In genomic region chr11:72736452-72737069, GRCh38 we compare ENCODE assay signal across 7 cellular contexts. TPM values are rescaled to one million over a fixed set of nuclear protein-coding genes. Genes with fewer than 3 reads are reported as not detected.
DNase-seq lines count a peak whose midpoint lies in the region; ATAC-seq, FAIRE-seq and TF ChIP-seq lines count a peak whose summit lies in the region.

No MANE protein-coding gene starts in this region.

- no peak overlapping the region for H3K4me3 ChIP-seq in IMR-90 (ENCODE audit: insufficient read depth, low read depth, low read length)

- H3K4ac ChIP-seq in IMR-90 (ENCODE audit: low read depth, low read length) = peak overlapping the region; percentile 62

- H4K5ac ChIP-seq in IMR-90 (ENCODE audit: low read depth, low read length) = peak overlapping the region; percentile 21; the same call in 1 of the 2 replicates

- ATAC-seq in IMR-90 (ENCODE audit: low read depth) = peak; percentile 54
- peak; percentile 95 for ATAC-seq in central memory CD8-positive, alpha-beta T cell (replicated peaks; ENCODE audit: extremely low read depth, poor library complexity, severe bottlenecking)

- no TSS peak for BruUV-seq in IMR-90 (replicated peaks; lab: Mats Ljungman, UMichigan)

- H4K91ac ChIP-seq in IMR-90 (ENCODE audit: insufficient read depth, low read depth, low read length) = peak overlapping the region; percentile 41

- H2BK15ac ChIP-seq in IMR-90 (ENCODE audit: low read depth, low read length) = peak overlapping the region; percentile 41; the same call in 2 of the 3 replicates

- POLR2A ChIA-PET in IMR-90 (lab: Charles Lee; ENCODE audit: unreplicated experiment) = interaction anchor here (0.6 kb wide), 3 partner anchors 74 to 377 kb away, joined by 3 to 7 read pairs (median 5); no protein-coding TSS in a partner anchor
- POLR2A ChIA-PET in HEK293T (lab: Yijun Ruan, JAX) = interaction anchor here (1.4 kb wide), 1 partner anchor 58 kb away, joined by 3 read pairs; no protein-coding TSS in a partner anchor

- in situ Hi-C loops in IMR-90 (cut with MboI; ENCODE audit: low sequenced_read_pairs) = no loop called here

- no peaks in the 10 kb centered on the region for H3K27me3 ChIP-seq in IMR-90 (ENCODE audit: control insufficient read depth, insufficient read depth, low read length)

- peaks cover 27% of the 10 kb centered on the region for H3K4me1 ChIP-seq in IMR-90 (ENCODE audit: control insufficient read depth, insufficient read depth, low read length)

- no peaks in the 10 kb centered on the region for H3K36me3 ChIP-seq in IMR-90 (ENCODE audit: control insufficient read depth, insufficient read depth, low read length)

- no peak for FAIRE-seq in D721Med (lab: Jason Lieb, UNC)

- TF ChIP-seq CTCF in IMR-90 (conservative IDR thresholded peaks at IDR 0.05; ENCODE audit: low read depth, low read length) (no peak), D721Med (IDR thresholded peaks at IDR 0.05; ENCODE audit: insufficient read depth, missing control alignments) (no peak)

- no peak overlapping the region for H3K56ac ChIP-seq in IMR-90 (ENCODE audit: extremely low read depth, insufficient read depth, low read length)

- dilution Hi-C loops in IMR-90 (cut with HindIII; ENCODE audit: low sequenced_read_pairs, unreplicated experiment) = no loop called here

- intact Hi-C loops in IMR-90 (cut with micrococcal nuclease) = no loop called here

- peaks cover 69% of the 10 kb centered on the region for H3K4me1 Mint-ChIP-seq in central memory CD8-positive, alpha-beta T cell

- H2AFZ ChIP-seq in IMR-90 (replicated peaks; ENCODE audit: low read length, poor library complexity) = peak overlapping the region; percentile 78

- peak overlapping the region; percentile 9; the same call in 1 of the 2 replicates for H3K4me2 ChIP-seq in IMR-90 (ENCODE audit: low read depth, low read length)

- peak overlapping the region; percentile 98 for H3K27ac Mint-ChIP-seq in central memory CD8-positive, alpha-beta T cell (ENCODE audit: low read depth)

- peaks cover 8% of the 10 kb centered on the region for H3K36me3 Mint-ChIP-seq in central memory CD8-positive, alpha-beta T cell (ENCODE audit: insufficient read depth)

- H2AK5ac ChIP-seq in IMR-90 (ENCODE audit: low read depth, low read length) = peak overlapping the region; percentile 71

- peak overlapping the region; percentile 12 to 64 for H4K8ac ChIP-seq in IMR-90 (ENCODE audit: low read depth in 2 of 2, low read length in 2 of 2)

- peaks cover 5% of the 10 kb centered on the region; the same call in 1 of the 2 replicates for H4K20me1 ChIP-seq in IMR-90 (ENCODE audit: insufficient read depth, low read length)

- H2BK120ac ChIP-seq in IMR-90 (ENCODE audit: low read depth, low read length) = peak overlapping the region; percentile 59

- no peak for TF ChIP-seq RAD21 in IMR-90 (IDR thresholded peaks at IDR 0.05; ENCODE audit: low read length)

- H3K23ac ChIP-seq in IMR-90 (ENCODE audit: low read depth, low read length) = peak overlapping the region; percentile 31; the same call in 1 of the 2 replicates

- H2BK20ac ChIP-seq in IMR-90 (ENCODE audit: low read depth, low read length) = peak overlapping the region; percentile 74; the same call in 1 of the 2 replicates

- H3K27ac ChIP-seq in IMR-90 (ENCODE audit: insufficient read depth, low read length) = peak overlapping the region; percentile 26

- H3K27me3 Mint-ChIP-seq in central memory CD8-positive, alpha-beta T cell = no peaks in the 10 kb centered on the region

- H3K18ac ChIP-seq in IMR-90 (ENCODE audit: low read depth, low read length) = peak overlapping the region; percentile 30; the same call in 1 of the 2 replicates

- WGBS in IMR-90 (ENCODE audit: extremely low coverage in 2 of 2, insufficient read length in 1 of 2), 2 experiments = 40% methylated on average over 1 of the region's 5 CpGs; no CpG with 5 or more reads in 1 of the 2 experiments

- peak overlapping the region; percentile 58 for H3K4me3 Mint-ChIP-seq in central memory CD8-positive, alpha-beta T cell

- no peaks in the 10 kb centered on the region for H3K9me3 Mint-ChIP-seq in central memory CD8-positive, alpha-beta T cell

- CTCF ChIA-PET in IMR-90 (lab: Yijun Ruan, JAX) = no interaction called here
- CTCF ChIA-PET in HEK293T (lab: Yijun Ruan, JAX) = interaction anchor here (0.6 to 2.0 kb wide), 2 partner anchors 11 to 77 kb away, joined by 3 to 7 read pairs; no protein-coding TSS in a partner anchor

- H3K9me1 ChIP-seq in IMR-90 (ENCODE audit: insufficient read depth, low read length) = peaks cover 41% of the 10 kb centered on the region

- H3K79me1 ChIP-seq in IMR-90 (ENCODE audit: low read depth in 1 of 2, low read length in 2 of 2) = peaks cover 33 to 86% of the 10 kb centered on the region in 2 experiments

- H3K9me3 ChIP-seq in IMR-90 (ENCODE audit: control insufficient read depth, insufficient read depth, low read length) = no peaks in the 10 kb centered on the region

- DNase-seq in IMR-90 (peak; percentile 77), mucosa of gallbladder (ENCODE audit: low spot score) (peak; percentile 65), D721Med (ENCODE audit: insufficient read length, low spot score) (no peak), HEK293T (ENCODE audit: extremely low spot score) (no peak)
- peak; percentile 15 for DNase-seq in activated CD4-positive, CD25-positive, alpha-beta regulatory T cell treated with anti-CD3 and anti-CD28 coated beads, Interleukin-2, amount 50 U/mL, for 16 hours (ENCODE audit: low read depth, low spot score)
- peak; percentile 61 to 86 for DNase-seq in central memory CD8-positive, alpha-beta T cell (ENCODE audit: low spot score in 2 of 2)
- DNase-seq in stimulated activated naive CD4-positive, alpha-beta T cell treated with Interleukin-2 at 50 U/mL for 16 hours (lab: John Stamatoyannopoulos, UW) = peak; percentile 37

- H3K14ac ChIP-seq in IMR-90 (replicated peaks; ENCODE audit: low read depth, low read length) = peak overlapping the region; percentile 64

- H2AK9ac ChIP-seq in IMR-90 (replicated peaks; ENCODE audit: low read depth, low read length, poor library complexity) = peak overlapping the region; percentile 5

- no peak for TF ChIP-seq POLR2A in IMR-90 (IDR thresholded peaks at IDR 0.05; ENCODE audit: low read depth, low read length)

- peak overlapping the region; percentile 69 for H2BK5ac ChIP-seq in IMR-90 (ENCODE audit: low read depth, low read length, poor library complexity, severe bottlenecking)

- H3K9ac ChIP-seq in IMR-90 (ENCODE audit: low read depth, low read length) = no peak overlapping the region

TF ChIP-seq in IMR-90, 13 proteins besides CTCF, POLR2A, EP300 and RAD21:
- TF ChIP-seq MAZ (IDR thresholded peaks at IDR 0.05; ENCODE audit: borderline replicate concordance, low read depth, low read length) = 0 out of 2 replicates have a peak, but pooled peaks have one; percentile 16
- TF ChIP-seq CEBPB (IDR thresholded peaks at IDR 0.05; ENCODE audit: low read depth, low read length) = peak; percentile 95
- TF ChIP-seq RFX5 (IDR thresholded peaks at IDR 0.05; ENCODE audit: low read depth, low read length) = no peak
- no peak for TF ChIP-seq BHLHE40 (IDR thresholded peaks at IDR 0.05; ENCODE audit: low read depth, low read length)
- peak; percentile 61 for TF ChIP-seq FOS (IDR thresholded peaks at IDR 0.05; ENCODE audit: low read depth, low read length)

TF ChIP-seq in HEK293T, 16 proteins besides CTCF, POLR2A, EP300 and RAD21:
- TF ChIP-seq ELF4 (IDR thresholded peaks at IDR 0.05) (no peak), PKNOX1 (IDR thresholded peaks at IDR 0.05) (no peak), TARDBP (IDR thresholded peaks at IDR 0.05) (no peak), CTBP1 (IDR thresholded peaks at IDR 0.05; ENCODE audit: borderline replicate concordance) (no peak), LEF1 (IDR thresholded peaks at IDR 0.05; ENCODE audit: borderline replicate concordance) (no peak)

RNA-seq across cellular contexts. Expression of gene ARAP1, which starts 15.6 kb away (rescaled TPM):
- total RNA-seq in IMR-90 (2012; rRNA removed) (37.6 and 38.0 TPM in 2 replicates), mucosa of gallbladder (129 TPM)
- 59.4 and 63.1 TPM in 2 replicates for polyA plus RNA-seq in IMR-90 (2012; rRNA removed)
- 42.2 and 63.5 TPM in 2 replicates for polyA plus RNA-seq in IMR-90 (2012; cell fraction: cytosol; rRNA removed)
- 119 and 357 TPM in 2 replicates for polyA plus RNA-seq in IMR-90 (2012; cell fraction: nucleus; rRNA removed; ENCODE audit: low replicate concordance)

RNA-seq across cellular contexts. Expression of gene STARD10, which starts 57.3 kb away (rescaled TPM):
- total RNA-seq in IMR-90 (2012; rRNA removed) (22.2 and 23.8 TPM in 2 replicates), mucosa of gallbladder (540 TPM)
- 32.9 and 37.4 TPM in 2 replicates for polyA plus RNA-seq in IMR-90 (2012; rRNA removed)
- polyA plus RNA-seq in IMR-90 (2012; cell fraction: cytosol; rRNA removed) = 51.8 and 54.8 TPM in 2 replicates
- 18.7 and 29.9 TPM in 2 replicates for polyA plus RNA-seq in IMR-90 (2012; cell fraction: nucleus; rRNA removed; ENCODE audit: low replicate concordance)

Comparison
In these comparisons a context has a peak if more than half of its experiments do, and no peak if none do; other contexts are left out.
1. DNase-seq: peak in IMR-90 (single experiment), activated CD4-positive, CD25-positive, alpha-beta regulatory T cell treated with anti-CD3 and anti-CD28 coated beads, Interleukin-2, amount 50 U/mL, for 16 hours (single experiment), central memory CD8-positive, alpha-beta T cell (2 of 2), mucosa of gallbladder (single experiment) and stimulated activated naive CD4-positive, alpha-beta T cell treated with Interleukin-2 at 50 U/mL for 16 hours (single experiment); none in D721Med (single experiment) and HEK293T (single experiment).
2. RNA of gene STARD10, which starts 57.3 kb away (total RNA-seq): 540 TPM in mucosa of gallbladder (single experiment); 22.2 to 23.8 TPM in IMR-90; every median in the first group is over 10 times any median in the second.